ENCODE assay signal across 27 cellular contexts in the genomic region with DNA sequence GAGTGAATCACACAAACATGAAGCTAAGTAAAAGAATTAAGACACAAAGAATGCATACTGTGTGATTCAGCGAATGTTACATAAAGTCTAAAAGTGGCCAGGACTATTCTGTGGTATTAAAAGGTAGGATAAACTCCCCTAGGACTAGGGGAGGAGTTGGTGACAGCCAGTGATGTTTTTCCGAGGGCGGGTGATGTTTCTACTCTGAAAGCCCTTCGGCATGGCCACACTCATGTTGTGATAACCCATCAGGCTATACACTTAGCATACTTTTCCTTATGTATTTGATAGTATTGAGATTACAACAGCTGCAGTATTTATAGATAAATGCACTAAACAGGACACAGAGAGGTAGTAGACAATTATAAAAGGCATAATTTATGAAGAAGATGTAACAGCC. TPM values are rescaled to one million over a fixed set of nuclear protein-coding genes. Genes with fewer than 3 reads are reported as not detected.
A peak's percentile ranks its signal among the peaks of the same experiment; 100 is the strongest.
DNase-seq lines count a peak whose midpoint lies in the region; ATAC-seq, FAIRE-seq and TF ChIP-seq lines count a peak whose summit lies in the region.
"Had no signal": no experiment of that assay in that cellular context is flagged by ENCODE, and none has a peak within 500 bp of the region (broad histone marks: within the 10 kb centered on the region; RNA-seq: fewer than 3 reads in every experiment).

No MANE protein-coding gene starts in this region.

- in situ Hi-C loops in HepG2 (cut with HindIII; ENCODE audit: extremely low pct_ligation_motif_present, low pct_unique_long_range_greater_than_20kb) (no loop called here), G401 (cut with HindIII; ENCODE audit: low sequenced_read_pairs) (no loop called here)

- CTCF ChIA-PET in HepG2 (lab: Yijun Ruan, JAX; ENCODE audit: low intra/inter-chr PET ratio, low total read pairs) = no interaction called here

- no peak overlapping the region for H3K4me2 ChIP-seq in HepG2 (ENCODE audit: low read depth, low read length)
- H3K4me2 ChIP-seq: BLaER1 had no signal

- ATAC-seq in HepG2 = no peak
- peak; percentile 16 for ATAC-seq in left lobe of liver

- FAIRE-seq in HepG2 (lab: Jason Lieb, UNC) = no peak
- FAIRE-seq: G401.6, GM12891, GM19239 had no signal

- H3K27ac ChIP-seq in liver (ENCODE audit: low read depth in 1 of 2, low read length in 2 of 2) (peak overlapping the region; percentile 9 to 35), HepG2 (ENCODE audit: extremely low read length, insufficient read depth, low read length) (no peak overlapping the region)
- H3K27ac ChIP-seq: BLaER1 had no signal

- intact Hi-C loops in HepG2 (cut with micrococcal nuclease; ENCODE audit: unreplicated experiment) = no loop called here

- H3K9ac ChIP-seq in liver (ENCODE audit: low read depth in 1 of 2, low read length in 2 of 2) (no peak overlapping the region), HepG2 (ENCODE audit: insufficient read depth, low read depth, low read length) (no peak overlapping the region)
- H3K9ac ChIP-seq: BLaER1 had no signal

- H3K4me1 ChIP-seq in liver (ENCODE audit: control insufficient read depth in 4 of 4, insufficient read depth in 4 of 4, low read length in 3 of 4) = peaks cover 3 to 35% (median 21%) of the 10 kb centered on the region in 4 donors
- peaks cover 13% of the 10 kb centered on the region for H3K4me1 ChIP-seq in HepG2 (ENCODE audit: insufficient read depth, low read length)
- H3K4me1 ChIP-seq: BE2C, BLaER1 had no signal

- H4K20me1 ChIP-seq in HepG2 (ENCODE audit: insufficient read depth, low read length) = no peaks in the 10 kb centered on the region
- H4K20me1 ChIP-seq: BLaER1 had no signal

- TF ChIP-seq CTCF in liver (IDR thresholded peaks at IDR 0.05; ENCODE audit: low read depth, low read length, missing input control) (no peak), HepG2 (CRISPR knock-in tag; IDR thresholded peaks at IDR 0.05) (no peak)

- TF ChIP-seq EP300 in HepG2 (IDR thresholded peaks at IDR 0.05; ENCODE audit: low read depth in 2 of 2, low read length in 2 of 2) = no peak
- no peak for TF ChIP-seq EP300 in HepG2 (CRISPR knock-in tag; IDR thresholded peaks at IDR 0.05; ENCODE audit: borderline replicate concordance)

- 59% methylated on average over 4 of the region's 4 CpGs for WGBS in liver
- WGBS in HepG2 (ENCODE audit: low lambda C conversion rate) = 4% methylated on average over 4 of the region's 4 CpGs

- no peaks in the 10 kb centered on the region for H3K79me2 ChIP-seq in HepG2 (ENCODE audit: insufficient read depth, low read length)

- H3K27me3 ChIP-seq in liver (ENCODE audit: control insufficient read depth in 4 of 4, insufficient read depth in 4 of 4, low read length in 3 of 4) (no peaks in the 10 kb centered on the region), HepG2 (ENCODE audit: control insufficient read depth in 1 of 2, insufficient read depth in 2 of 2, low read length in 2 of 2) (peaks cover 0 to 26% of the 10 kb centered on the region in 2 experiments; a peak in 3 of 5 replicates)
- H3K27me3 ChIP-seq: BE2C, BLaER1 had no signal

- no peak for TF ChIP-seq POLR2A in HepG2 (IDR thresholded peaks at IDR 0.05; ENCODE audit: insufficient read depth in 1 of 2, low read depth in 2 of 2, low read length in 2 of 2)

- no TSS peak for BruUV-seq in HepG2 (replicated peaks; lab: Mats Ljungman, UMichigan)

- H3K4me3 ChIP-seq in liver (ENCODE audit: low read depth in 1 of 3, low read length in 3 of 3) (no peak overlapping the region), HepG2 (replicated peaks in 1 of 3; ENCODE audit: insufficient read depth in 1 of 3, low read depth in 2 of 3, low read length in 3 of 3) (no peak overlapping the region)
- H3K4me3 ChIP-seq: BLaER1 had no signal

- DNase-seq in HepG2 (ENCODE audit: low spot score) (no peak), left lobe of liver (ENCODE audit: low spot score) (no peak), G401 (ENCODE audit: low spot score) (no peak), NCI-H2029 treated with DMSO at 0.1 percent for 48 hours (lab: John Stamatoyannopoulos, UW) (no peak)
- DNase-seq: 8988T; ACHN; BE2C; C1 segment of cervical spinal cord; CD4-positive, alpha-beta memory T cell; CD4-positive, CD25-positive, alpha-beta regulatory T cell; CD8-positive, alpha-beta memory T cell; COR-L47; DMS 273 treated with DMSO at 0.1 percent for 48 hours; DMS153; DMS53; DMS79; DND-41; EL; GF-D8 had no signal

- peaks cover 0 to 5% (median 0%) of the 10 kb centered on the region in 4 donors for H3K9me3 ChIP-seq in liver (ENCODE audit: control insufficient read depth in 4 of 4, low read length in 3 of 4)
- H3K9me3 ChIP-seq in HepG2 (ENCODE audit: low read length) = no peaks in the 10 kb centered on the region
- H3K9me3 ChIP-seq: BE2C had no signal

- POLR2A ChIA-PET in HepG2 (lab: Yijun Ruan, JAX) = no interaction called here

- H3K36me3 ChIP-seq in liver (ENCODE audit: control insufficient read depth in 4 of 4, insufficient read depth in 3 of 4, low read depth in 1 of 4, low read length in 3 of 4) (peaks cover 0 to 5% (median 2%) of the 10 kb centered on the region in 4 donors), HepG2 (replicated peaks in 1 of 2; ENCODE audit: control insufficient read depth in 1 of 2, insufficient read depth in 2 of 2, low read length in 2 of 2) (no peaks in the 10 kb centered on the region)
- H3K36me3 ChIP-seq: BE2C, BLaER1 had no signal

- no peak for TF ChIP-seq RAD21 in liver (IDR thresholded peaks at IDR 0.05)
- TF ChIP-seq RAD21 in HepG2 (CRISPR knock-in tag; IDR thresholded peaks at IDR 0.05) = no peak

- no peak overlapping the region for H2AFZ ChIP-seq in HepG2 (ENCODE audit: low read length)

RNA-seq across cellular contexts. Expression of a gene that starts 15.8 kb away (rescaled TPM):
- total RNA-seq in liver (1,000 to 10,000 TPM in 1 of 2 donors, under 1 TPM in 1; 0.93 to 2,431 TPM), HepG2 (2016; rRNA removed; fragmentation: Illumina TruSeq; extraction: Trizol) (0.27 TPM in 1 of 2 replicates, not detected in the other), left lobe of liver (3,844 TPM)
- polyA plus RNA-seq in liver (1,000 to 10,000 TPM; 3,994 to 5,149 TPM), HepG2 (2011; rRNA removed) (0.63 and 0.74 TPM in 2 replicates)
- total RNA-seq in HepG2 (2016; cell fraction: cytosol; rRNA removed; fragmentation: Illumina TruSeq; extraction: Trizol; ENCODE audit: low read depth) = not detected in 2 replicates
- total RNA-seq in HepG2 (2016; cell fraction: insoluble cytoplasmic fraction; rRNA removed; fragmentation: Illumina TruSeq; extraction: Trizol) = 0.48 TPM in 1 of 2 replicates, not detected in the other
- not detected in 2 replicates for total RNA-seq in HepG2 (2016; cell fraction: membrane; rRNA removed; fragmentation: Illumina TruSeq; extraction: Trizol)
- total RNA-seq in HepG2 (2016; cell fraction: nucleus; rRNA removed; fragmentation: Illumina TruSeq; extraction: Trizol) = 0.75 TPM in 1 of 2 replicates, not detected in the other
- polyA plus RNA-seq in HepG2 (2011; cell fraction: cytosol; rRNA removed) = 0.13 and 0.15 TPM in 2 replicates
- 3.2 and 5.0 TPM in 2 replicates for polyA plus RNA-seq in HepG2 (2011; cell fraction: nucleus; rRNA removed)
- polyA plus RNA-seq in HepG2 (2012) = 0.52 and 1.1 TPM in 2 replicates
- 0.14 TPM in 1 of 2 replicates, not detected in the other for polyA plus RNA-seq in HepG2 (2016; cell fraction: cytosol; fragmentation: Illumina TruSeq; extraction: Trizol; ENCODE audit: low read depth)
- not detected in 2 replicates for polyA plus RNA-seq in HepG2 (2016; cell fraction: insoluble cytoplasmic fraction; fragmentation: Illumina TruSeq; extraction: Trizol; ENCODE audit: low read depth)
- polyA plus RNA-seq in HepG2 (2016; cell fraction: membrane; fragmentation: Illumina TruSeq; extraction: Trizol; ENCODE audit: low read depth) = not detected in 2 replicates
- polyA plus RNA-seq in HepG2 (2016; cell fraction: nucleus; fragmentation: Illumina TruSeq; extraction: Trizol; ENCODE audit: insufficient read depth, low read depth) = 1.1 TPM in 1 of 2 replicates, not detected in the other
- 0.38 and 0.89 TPM in 2 replicates for polyA minus RNA-seq in HepG2 (2011; rRNA and poly(A)+ RNA removed; ENCODE audit: low replicate concordance)
- not detected in 2 replicates for polyA minus RNA-seq in HepG2 (2011; cell fraction: cytosol; rRNA and poly(A)+ RNA removed)
- 0.25 and 0.77 TPM in 2 replicates for polyA minus RNA-seq in HepG2 (2011; cell fraction: nucleus; rRNA and poly(A)+ RNA removed)
- total RNA-seq in G401 (2014; rRNA removed; shearing (Covaris generic)) = 0.17 TPM in 1 of 2 replicates, not detected in the other
- polyA plus RNA-seq: CD14-positive monocyte had no signal

RNA-seq across cellular contexts. Expression of a gene that starts 54.0 kb away (rescaled TPM):
- total RNA-seq in liver (under 1 TPM in 1 of 2 donors, not detected in 1; 0.33 TPM), HepG2 (2016; rRNA removed; fragmentation: Illumina TruSeq; extraction: Trizol) (not detected in 2 replicates), left lobe of liver (2.4 TPM)
- polyA plus RNA-seq in liver (1 to 10 TPM; 2.1 to 5.4 TPM), HepG2 (2011; rRNA removed) (not detected in 2 replicates)
- not detected in 2 replicates for total RNA-seq in HepG2 (2016; cell fraction: cytosol; rRNA removed; fragmentation: Illumina TruSeq; extraction: Trizol; ENCODE audit: low read depth)
- not detected in 2 replicates for total RNA-seq in HepG2 (2016; cell fraction: insoluble cytoplasmic fraction; rRNA removed; fragmentation: Illumina TruSeq; extraction: Trizol)
- total RNA-seq in HepG2 (2016; cell fraction: membrane; rRNA removed; fragmentation: Illumina TruSeq; extraction: Trizol) = not detected in 2 replicates
- total RNA-seq in HepG2 (2016; cell fraction: nucleus; rRNA removed; fragmentation: Illumina TruSeq; extraction: Trizol) = not detected in 2 replicates
- polyA plus RNA-seq in HepG2 (2011; cell fraction: cytosol; rRNA removed) = not detected in 2 replicates
- not detected in 2 replicates for polyA plus RNA-seq in HepG2 (2011; cell fraction: nucleus; rRNA removed)
- 0.19 TPM in 1 of 2 replicates, not detected in the other for polyA plus RNA-seq in HepG2 (2012)
- polyA plus RNA-seq in HepG2 (2016; cell fraction: cytosol; fragmentation: Illumina TruSeq; extraction: Trizol; ENCODE audit: low read depth) = not detected in 2 replicates
- polyA plus RNA-seq in HepG2 (2016; cell fraction: insoluble cytoplasmic fraction; fragmentation: Illumina TruSeq; extraction: Trizol; ENCODE audit: low read depth) = not detected in 2 replicates
- polyA plus RNA-seq in HepG2 (2016; cell fraction: membrane; fragmentation: Illumina TruSeq; extraction: Trizol; ENCODE audit: low read depth) = not detected in 2 replicates
- not detected in 2 replicates for polyA plus RNA-seq in HepG2 (2016; cell fraction: nucleus; fragmentation: Illumina TruSeq; extraction: Trizol; ENCODE audit: insufficient read depth, low read depth)
- not detected in 2 replicates for polyA minus RNA-seq in HepG2 (2011; rRNA and poly(A)+ RNA removed; ENCODE audit: low replicate concordance)
- polyA minus RNA-seq in HepG2 (2011; cell fraction: cytosol; rRNA and poly(A)+ RNA removed) = not detected in 2 replicates
- polyA minus RNA-seq in HepG2 (2011; cell fraction: nucleus; rRNA and poly(A)+ RNA removed) = not detected in 2 replicates
- not detected in 2 replicates for total RNA-seq in G401 (2014; rRNA removed; shearing (Covaris generic))
- total RNA-seq: A673 had no signal
- polyA plus RNA-seq: AG04450, CD14-positive monocyte had no signal

RNA-seq across cellular contexts. Expression of a gene that starts 57.7 kb away (rescaled TPM):
- total RNA-seq in liver (1 to 10 TPM; 1.0 to 1.1 TPM), HepG2 (2016; rRNA removed; fragmentation: Illumina TruSeq; extraction: Trizol) (0.32 and 0.46 TPM in 2 replicates), left lobe of liver (0.53 TPM)
- polyA plus RNA-seq in liver (under 1 TPM; 0.32 to 0.35 TPM), HepG2 (2011; rRNA removed) (1.1 and 1.4 TPM in 2 replicates)
- 0.18 and 0.30 TPM in 2 replicates for total RNA-seq in HepG2 (2016; cell fraction: cytosol; rRNA removed; fragmentation: Illumina TruSeq; extraction: Trizol; ENCODE audit: low read depth)
- total RNA-seq in HepG2 (2016; cell fraction: insoluble cytoplasmic fraction; rRNA removed; fragmentation: Illumina TruSeq; extraction: Trizol) = 0.07 and 0.45 TPM in 2 replicates
- total RNA-seq in HepG2 (2016; cell fraction: membrane; rRNA removed; fragmentation: Illumina TruSeq; extraction: Trizol) = 0.12 and 0.17 TPM in 2 replicates
- total RNA-seq in HepG2 (2016; cell fraction: nucleus; rRNA removed; fragmentation: Illumina TruSeq; extraction: Trizol) = 0.81 and 0.88 TPM in 2 replicates
- 0.23 and 0.45 TPM in 2 replicates for polyA plus RNA-seq in HepG2 (2011; cell fraction: cytosol; rRNA removed)
- 9.5 and 13.6 TPM in 2 replicates for polyA plus RNA-seq in HepG2 (2011; cell fraction: nucleus; rRNA removed)
- polyA plus RNA-seq in HepG2 (2012) = 1.6 and 1.9 TPM in 2 replicates
- polyA plus RNA-seq in HepG2 (2016; cell fraction: cytosol; fragmentation: Illumina TruSeq; extraction: Trizol; ENCODE audit: low read depth) = 0.08 TPM in 1 of 2 replicates, not detected in the other
- polyA plus RNA-seq in HepG2 (2016; cell fraction: insoluble cytoplasmic fraction; fragmentation: Illumina TruSeq; extraction: Trizol; ENCODE audit: low read depth) = 0.12 and 0.16 TPM in 2 replicates
- polyA plus RNA-seq in HepG2 (2016; cell fraction: membrane; fragmentation: Illumina TruSeq; extraction: Trizol; ENCODE audit: low read depth) = not detected in 2 replicates
- polyA plus RNA-seq in HepG2 (2016; cell fraction: nucleus; fragmentation: Illumina TruSeq; extraction: Trizol; ENCODE audit: insufficient read depth, low read depth) = 2.1 and 2.9 TPM in 2 replicates
- polyA minus RNA-seq in HepG2 (2011; rRNA and poly(A)+ RNA removed; ENCODE audit: low replicate concordance) = 0.51 and 1.7 TPM in 2 replicates
- polyA minus RNA-seq in HepG2 (2011; cell fraction: cytosol; rRNA and poly(A)+ RNA removed) = 0.10 TPM in 1 of 2 replicates, not detected in the other
- polyA minus RNA-seq in HepG2 (2011; cell fraction: nucleus; rRNA and poly(A)+ RNA removed) = 2.7 and 3.5 TPM in 2 replicates
- total RNA-seq in G401 (2014; rRNA removed; shearing (Covaris generic)) = 0.10 and 0.18 TPM in 2 replicates
- polyA plus RNA-seq: CD14-positive monocyte had no signal
